Comparison of ENCODE assay signal across 8 cellular contexts in the genomic region with DNA sequence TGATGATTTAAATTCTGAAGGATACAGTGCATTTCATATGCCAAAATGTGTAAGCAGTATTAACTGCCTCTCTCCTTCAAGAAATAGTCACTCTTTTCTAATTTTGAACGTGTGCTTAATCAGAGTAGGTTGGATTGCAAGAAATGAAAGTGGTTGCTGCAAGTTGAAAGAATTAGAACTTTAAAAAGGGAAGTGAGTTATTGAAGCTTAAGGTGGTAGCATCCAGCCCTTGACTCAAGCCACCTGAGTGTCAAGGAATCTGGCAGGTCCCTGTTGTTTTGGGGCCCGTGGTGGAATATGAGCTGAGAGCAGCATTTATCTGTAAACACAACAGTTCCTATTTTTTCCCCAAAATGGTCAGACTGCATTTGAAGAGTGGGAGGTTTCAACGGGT. TPM values are rescaled to one million over a fixed set of nuclear protein-coding genes. Genes with fewer than 3 reads are reported as not detected.
DNase-seq lines count a peak whose midpoint lies in the region; ATAC-seq and TF ChIP-seq lines count a peak whose summit lies in the region.

No MANE protein-coding gene starts in this region.

- H3K4me3 ChIP-seq in CD4-positive, CD25-positive, alpha-beta regulatory T cell (ENCODE audit: low read depth, low read length): peak overlapping the region; percentile 84
- H3K4me3 ChIP-seq in mucosa of rectum (ENCODE audit: low read length in 2 of 2): peak overlapping the region; percentile 77 to 89

- peaks cover 22% of the 10 kb centered on the region for H3K27me3 Mint-ChIP-seq in CD4-positive, CD25-positive, alpha-beta regulatory T cell

- H3K4me1 ChIP-seq in CD4-positive, CD25-positive, alpha-beta regulatory T cell (ENCODE audit: control insufficient read depth, insufficient read depth, low read length, poor library complexity, severe bottlenecking): peaks cover 47% of the 10 kb centered on the region
- H3K4me1 ChIP-seq in mucosa of rectum (ENCODE audit: control insufficient read depth in 2 of 2, insufficient read depth in 2 of 2, low read length in 2 of 2): peaks cover 5 to 11% of the 10 kb centered on the region in 2 donors

- no peaks in the 10 kb centered on the region for H3K9me3 ChIP-seq in CD4-positive, CD25-positive, alpha-beta regulatory T cell (ENCODE audit: control insufficient read depth in 2 of 2, low read length in 2 of 2)
- H3K9me3 ChIP-seq in mucosa of rectum (ENCODE audit: control insufficient read depth in 2 of 2, low read length in 2 of 2): no peaks in the 10 kb centered on the region

- peak overlapping the region in 1 of 2 donors; percentile 61 for H3K9ac ChIP-seq in mucosa of rectum (ENCODE audit: low read depth in 1 of 2, low read length in 2 of 2)

- no peak for DNase-seq in CD4-positive, CD25-positive, alpha-beta regulatory T cell
- DNase-seq in T1000 (lab: John Stamatoyannopoulos, UW) (no peak), posterior vena cava (ENCODE audit: low spot score) (no peak), NCI-H146 (lab: John Stamatoyannopoulos, UW) (no peak)

- no peaks in the 10 kb centered on the region for H3K9me3 Mint-ChIP-seq in CD4-positive, CD25-positive, alpha-beta regulatory T cell

- peaks cover 19% of the 10 kb centered on the region for H3K27me3 ChIP-seq in CD4-positive, CD25-positive, alpha-beta regulatory T cell (ENCODE audit: control insufficient read depth, insufficient read depth, low read length)
- peaks cover 0 to 2% of the 10 kb centered on the region in 2 donors for H3K27me3 ChIP-seq in mucosa of rectum (ENCODE audit: control insufficient read depth in 2 of 2, insufficient read depth in 2 of 2, low read length in 2 of 2)

- peaks cover 20% of the 10 kb centered on the region for H3K36me3 Mint-ChIP-seq in CD4-positive, CD25-positive, alpha-beta regulatory T cell

- intact Hi-C loops in posterior vena cava (cut with DNase I): loop anchor here in 1 of 2 donors (5.0 to 10.0 kb wide), 2 partner anchors 87 to 140 kb away; no protein-coding TSS in a partner anchor

- no peak for ATAC-seq in CD4-positive, CD25-positive, alpha-beta regulatory T cell (ENCODE audit: low read depth in 2 of 2)
- ATAC-seq in GM21825 (IDR thresholded peaks at IDR 0.05; ENCODE audit: unreplicated experiment) (peak; percentile 24), HG02884 (IDR thresholded peaks at IDR 0.05; ENCODE audit: unreplicated experiment) (no peak)

- H3K4me3 Mint-ChIP-seq in CD4-positive, CD25-positive, alpha-beta regulatory T cell: peak overlapping the region; percentile 94 to 99 (median 98)

- peak overlapping the region; percentile 93 to 94 (median 94) for H3K27ac Mint-ChIP-seq in CD4-positive, CD25-positive, alpha-beta regulatory T cell

- H3K4me1 Mint-ChIP-seq in CD4-positive, CD25-positive, alpha-beta regulatory T cell: peaks cover 22 to 59% (median 49%) of the 10 kb centered on the region in 4 donors

- H3K36me3 ChIP-seq in CD4-positive, CD25-positive, alpha-beta regulatory T cell (ENCODE audit: control insufficient read depth, insufficient read depth, low read length): peaks cover 3% of the 10 kb centered on the region
- H3K36me3 ChIP-seq in mucosa of rectum (ENCODE audit: control insufficient read depth in 2 of 2, insufficient read depth in 2 of 2, low read length in 2 of 2): no peaks in the 10 kb centered on the region

- no peak for TF ChIP-seq CTCF in VCaP (conservative IDR thresholded peaks at IDR 0.05)

- H3K27ac ChIP-seq in CD4-positive, CD25-positive, alpha-beta regulatory T cell (ENCODE audit: insufficient read depth, low read length, poor library complexity, severe bottlenecking): peak overlapping the region; percentile 81
- H3K27ac ChIP-seq in VCaP (peak overlapping the region; percentile 95; the same call in 1 of the 2 replicates), mucosa of rectum (ENCODE audit: low read depth in 2 of 2, low read length in 2 of 2) (peak overlapping the region in 1 of 2 donors; percentile 2)

RNA-seq across cellular contexts. Expression of a gene that starts 1.7 kb away (rescaled TPM):
- 97.5 TPM for total RNA-seq in CD4-positive, CD25-positive, alpha-beta regulatory T cell
- polyA plus RNA-seq in CD4-positive, CD25-positive, alpha-beta regulatory T cell: 10 to 100 TPM in 1 of 4 donors, 1 to 10 TPM in 3; 6.9 to 11.1 (median 8.6) TPM
- 100 to 1,000 TPM; 136 to 147 TPM for total RNA-seq in posterior vena cava

RNA-seq across cellular contexts. Expression of a gene that starts 27.7 kb away (rescaled TPM):
- 10.5 TPM for total RNA-seq in CD4-positive, CD25-positive, alpha-beta regulatory T cell
- 10 to 100 TPM; 21.2 to 28.0 (median 23.3) TPM for polyA plus RNA-seq in CD4-positive, CD25-positive, alpha-beta regulatory T cell
- total RNA-seq in posterior vena cava: 10 to 100 TPM; 24.3 to 29.8 TPM
